ENCODE assay signal across 1 cellular context in genomic region chr7:36659638-36660341, GRCh38.
TF ChIP-seq lines count a peak whose summit lies in the region.

No MANE protein-coding gene starts in this region.

TF ChIP-seq in GM23338, 12 proteins besides CTCF, POLR2A, EP300 and RAD21 (continued from another document):
- TF ChIP-seq ZNF462 (CRISPR knock-in tag; IDR thresholded peaks at IDR 0.05) = no peak
